In genomic region chr2:237434916-237435315, GRCh38 we compare ENCODE assay signal across 8 cellular contexts. TPM values are rescaled to one million over a fixed set of nuclear protein-coding genes. Genes with fewer than 3 reads are reported as not detected.
A peak's percentile ranks its signal among the peaks of the same experiment; 100 is the strongest.
DNase-seq lines count a peak whose midpoint lies in the region; ATAC-seq and TF ChIP-seq lines count a peak whose summit lies in the region.

No MANE protein-coding gene starts in this region.

- TF ChIP-seq CTCF in Loucy (conservative IDR thresholded peaks at IDR 0.05; ENCODE audit: low read length) (no peak), mesothelial cell of epicardium (IDR thresholded peaks at IDR 0.05; ENCODE audit: unreplicated experiment) (no peak)

- H3K27me3 Mint-ChIP-seq in mesothelial cell of epicardium (ENCODE audit: low read depth): no peaks in the 10 kb centered on the region

- H2AFZ ChIP-seq in Loucy (ENCODE audit: low read length): peak overlapping the region; percentile 36; the same call in 1 of the 2 replicates

- H3K36me3 ChIP-seq in Loucy (ENCODE audit: insufficient read depth, low read length): no peaks in the 10 kb centered on the region

- H3K27ac Mint-ChIP-seq in mesothelial cell of epicardium: peak overlapping the region; percentile 79
- H3K27ac Mint-ChIP-seq in stimulated activated effector memory CD8-positive, alpha-beta T cell treated with anti-CD3 and anti-CD28 coated beads, Interleukin-12 subunit alpha, Interleukin-12 subunit beta, amount 100 ng/mL, for 72 hours: peak overlapping the region; percentile 96

- DNase-seq in EL: peak; percentile 79
- peak; percentile 55 for DNase-seq in activated T-helper 1 cell treated with Interleukin-2 at 50 U/mL for 16 hours (ENCODE audit: low read depth)
- no peak for DNase-seq in mesothelial cell of epicardium (ENCODE audit: low spot score in 2 of 2, unreplicated experiment in 2 of 2)
- peak; percentile 59 to 89 for DNase-seq in stimulated activated effector memory CD8-positive, alpha-beta T cell treated with anti-CD3 and anti-CD28 coated beads, Interleukin-12 subunit alpha, Interleukin-12 subunit beta, amount 100 ng/mL, for 72 hours (ENCODE audit: low spot score in 2 of 2)
- no peak for DNase-seq in SW 1271 (lab: John Stamatoyannopoulos, UW)
- DNase-seq in GM19240 (ENCODE audit: insufficient read length, low spot score): no peak
- DNase-seq in islet precursor cell: no peak

- H3K4me3 Mint-ChIP-seq in mesothelial cell of epicardium: no peak overlapping the region
- H3K4me3 Mint-ChIP-seq in stimulated activated effector memory CD8-positive, alpha-beta T cell treated with anti-CD3 and anti-CD28 coated beads, Interleukin-12 subunit alpha, Interleukin-12 subunit beta, amount 100 ng/mL, for 72 hours: peak overlapping the region; percentile 80

- H3K27me3 ChIP-seq in Loucy (ENCODE audit: insufficient read depth, low read length, poor library complexity, severe bottlenecking): no peaks in the 10 kb centered on the region

- peak; percentile 59 for ATAC-seq in stimulated activated effector memory CD8-positive, alpha-beta T cell treated with anti-CD3 and anti-CD28 coated beads, Interleukin-12 subunit alpha, Interleukin-12 subunit beta, amount 100 ng/mL, for 72 hours

- no peaks in the 10 kb centered on the region for H3F3A ChIP-seq in Loucy (ENCODE audit: low read depth)

- peaks cover 55% of the 10 kb centered on the region for H3K4me1 ChIP-seq in Loucy (ENCODE audit: insufficient read depth, low read length, poor library complexity, severe bottlenecking)

- peaks cover 37% of the 10 kb centered on the region for H3K4me1 Mint-ChIP-seq in mesothelial cell of epicardium
- H3K4me1 Mint-ChIP-seq in stimulated activated effector memory CD8-positive, alpha-beta T cell treated with anti-CD3 and anti-CD28 coated beads, Interleukin-12 subunit alpha, Interleukin-12 subunit beta, amount 100 ng/mL, for 72 hours: peaks cover 100% of the 10 kb centered on the region

- H4K20me1 ChIP-seq in Loucy (ENCODE audit: insufficient read depth, low read length, poor library complexity, severe bottlenecking): no peaks in the 10 kb centered on the region

- peak overlapping the region; percentile 56 for H3K9ac ChIP-seq in Loucy (ENCODE audit: low read depth, low read length, poor library complexity, severe bottlenecking)

- H3K9me2 ChIP-seq in Loucy (replicated peaks; ENCODE audit: low read depth, low read length): no peaks in the 10 kb centered on the region

- H3K9me3 ChIP-seq in Loucy (ENCODE audit: insufficient read depth, low read depth, low read length): no peaks in the 10 kb centered on the region

- no peaks in the 10 kb centered on the region for H3K36me3 Mint-ChIP-seq in mesothelial cell of epicardium
- H3K36me3 Mint-ChIP-seq in stimulated activated effector memory CD8-positive, alpha-beta T cell treated with anti-CD3 and anti-CD28 coated beads, Interleukin-12 subunit alpha, Interleukin-12 subunit beta, amount 100 ng/mL, for 72 hours: peaks cover 38% of the 10 kb centered on the region

- H3K79me2 ChIP-seq in Loucy (ENCODE audit: insufficient read depth, low read length): no peaks in the 10 kb centered on the region

- H3K4me3 ChIP-seq in Loucy (ENCODE audit: low read length, poor library complexity, severe bottlenecking): peak overlapping the region; percentile 55

- H3K9me3 Mint-ChIP-seq in mesothelial cell of epicardium: no peaks in the 10 kb centered on the region
- H3K9me3 Mint-ChIP-seq in stimulated activated effector memory CD8-positive, alpha-beta T cell treated with anti-CD3 and anti-CD28 coated beads, Interleukin-12 subunit alpha, Interleukin-12 subunit beta, amount 100 ng/mL, for 72 hours: no peaks in the 10 kb centered on the region

- H3K4me2 ChIP-seq in Loucy (ENCODE audit: low read depth, low read length, poor library complexity, severe bottlenecking): peak overlapping the region; percentile 68

RNA-seq across cellular contexts. Expression of gene COL6A3, which starts 21.0 kb away (rescaled TPM):
- 544 to 655 TPM (median 645 TPM) in 3 replicates for total RNA-seq in mesothelial cell of epicardium

RNA-seq across cellular contexts. Expression of gene MLPH, which starts 52.1 kb away (rescaled TPM):
- 6.1 to 7.7 TPM (median 7.5 TPM) in 3 replicates for total RNA-seq in mesothelial cell of epicardium

Comparison
In these comparisons a context has a peak if more than half of its experiments do, and no peak if none do; other contexts are left out.
1. DNase-seq: peak in EL (single experiment), activated T-helper 1 cell treated with Interleukin-2 at 50 U/mL for 16 hours (single experiment) and stimulated activated effector memory CD8-positive, alpha-beta T cell treated with anti-CD3 and anti-CD28 coated beads, Interleukin-12 subunit alpha, Interleukin-12 subunit beta, amount 100 ng/mL, for 72 hours (2 of 2); none in mesothelial cell of epicardium (0 of 2), SW 1271 (0 of 2), GM19240 (single experiment) and islet precursor cell (single experiment).